1 cellular context compared by ENCODE assay signal in the genomic region with DNA sequence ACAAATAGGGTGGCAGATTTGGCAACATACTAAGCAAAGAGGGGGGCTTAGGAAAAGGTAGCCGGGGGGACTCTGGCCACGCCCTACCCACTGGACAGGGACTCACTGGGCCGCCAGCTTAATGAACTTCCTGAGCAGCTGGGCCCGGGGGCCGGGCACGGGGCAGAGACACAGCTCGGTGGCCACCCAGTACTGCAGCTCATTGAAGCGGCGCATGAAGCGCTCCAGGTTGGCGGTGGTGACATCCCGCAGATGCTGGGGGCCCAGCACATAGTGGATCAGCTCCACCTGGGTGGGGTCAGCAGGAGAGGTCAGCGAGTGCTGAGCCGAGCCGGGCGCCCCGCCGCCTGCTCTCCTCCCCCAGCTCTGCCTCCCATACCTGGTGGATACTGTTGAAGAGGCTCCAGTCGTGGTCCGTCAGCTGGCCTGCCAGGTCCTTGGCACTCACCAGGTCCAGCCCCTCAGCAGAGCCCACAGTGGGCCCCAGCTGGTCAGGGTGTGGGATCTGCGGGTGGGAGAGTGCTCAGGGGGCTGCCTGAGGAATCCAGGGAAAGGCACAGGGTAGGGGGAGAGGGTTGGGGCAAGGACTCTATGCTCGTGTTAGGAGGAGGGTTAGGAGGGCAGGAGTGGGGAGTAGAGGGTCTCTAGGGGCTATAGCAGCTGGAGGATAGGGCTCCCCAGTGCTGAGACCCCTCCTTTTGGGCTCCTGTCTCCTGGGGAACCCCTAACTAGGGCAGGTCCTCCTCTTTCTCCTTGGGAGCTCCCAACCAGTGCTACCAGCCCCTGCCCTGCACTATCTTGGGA.
TF ChIP-seq lines count a peak whose summit lies in the region.

No MANE protein-coding gene starts in this region.

TF ChIP-seq in GM12891, 5 proteins besides CTCF, POLR2A, EP300 and RAD21:
- no peak for TF ChIP-seq SPI1 (IDR thresholded peaks at IDR 0.05; ENCODE audit: low read depth, low read length)
- no peak for TF ChIP-seq POLR2AphosphoS5 (IDR thresholded peaks at IDR 0.05; ENCODE audit: low read depth, low read length)
- TF ChIP-seq TAF1 (IDR thresholded peaks at IDR 0.05; ENCODE audit: low read depth, low read length): no peak
- no peak for TF ChIP-seq POU2F2 (IDR thresholded peaks at IDR 0.05; ENCODE audit: low read depth, low read length)
- TF ChIP-seq PAX5 (IDR thresholded peaks at IDR 0.05; ENCODE audit: insufficient read depth, low read length, severe bottlenecking): no peak
